ENCODE assay signal across 32 cellular contexts in genomic region chr20:50668798-50669197, GRCh38. TPM values are rescaled to one million over a fixed set of nuclear protein-coding genes. Genes with fewer than 3 reads are reported as not detected.
"Had no signal": no experiment of that assay in that cellular context is flagged by ENCODE, and none has a peak within 500 bp of the region (broad histone marks: within the 10 kb centered on the region; RNA-seq: fewer than 3 reads in every experiment).

No MANE protein-coding gene starts in this region.

- H3K27ac Mint-ChIP-seq: activated naive CD4-positive, alpha-beta T cell treated with anti-CD3 and anti-CD28 coated beads for 36 hours; activated naive CD8-positive, alpha-beta T cell treated with anti-CD3 and anti-CD28 coated beads for 36 hours; activated T-helper 1 cell treated with anti-CD3 and anti-CD28 coated beads, Interleukin-12 subunit alpha, Interleukin-12 subunit beta, Interleukin-2, Interleukin-4 antibody, amounts not matched to agents 30 ng/mL and 10 ng/mL and 1 ng/mL, durations not matched to agents 14 hours and 24 hours and 36 hours; effector memory CD8-positive, alpha-beta T cell; naive thymus-derived CD4-positive, alpha-beta T cell; stimulated activated naive B cell treated with anti-CD40 and anti-IgM and Interleukin-4, amounts not matched to agents 10 μg/mL and 1 μg/mL and 100 μg/mL, for 72 hours; T-cell; T-helper 2 cell treated with Interferon-gamma antibody and Interleukin-4, amounts not matched to agents 5 μg/mL and 100 μg/mL, for 36 hours had no signal

- H3K36me3 ChIP-seq: adrenal gland, gastrocnemius medialis, right atrium auricular region, stomach, tibial artery had no signal

- H3K27ac ChIP-seq: hepatocyte, right atrium auricular region, tibial artery, VCaP had no signal

- H2AFZ ChIP-seq: hepatocyte had no signal

- H3K79me2 ChIP-seq: hepatocyte had no signal

- H3K4me2 ChIP-seq: hepatocyte had no signal

- DNase-seq: activated CD4-positive, alpha-beta T cell treated with anti-CD3 and anti-CD28 coated beads for 48 hours; activated CD4-positive, alpha-beta T cell treated with anti-CD3 and anti-CD28 coated beads, Interleukin-2, amount 50 U/mL, for 48 hours; activated CD8-positive, alpha-beta memory T cell treated with anti-CD3 and anti-CD28 coated beads for 24 hours; activated effector memory CD4-positive, alpha-beta T cell treated with anti-CD3 and anti-CD28 coated beads, Interleukin-2, amount 50 U/mL, for 16 hours; activated naive CD4-positive, alpha-beta T cell treated with anti-CD3 and anti-CD28 coated beads for 36 hours; activated naive CD8-positive, alpha-beta T cell treated with anti-CD3 and anti-CD28 coated beads for 36 hours; adrenal gland; aorta; cortex of kidney; effector memory CD8-positive, alpha-beta T cell; erythroblast; gastrocnemius medialis; glutamatergic neuron; islet precursor cell; left colon; midbrain; naive thymus-derived CD4-positive, alpha-beta T cell; stimulated activated CD4-positive, alpha-beta T cell treated with anti-CD3 and anti-CD28 coated beads, Interleukin-15, amount 100 ng/mL, for 24 hours; stimulated activated CD4-positive, alpha-beta T cell treated with anti-CD3 and anti-CD28 coated beads, Interleukin-2, amount 100 ng/mL, for 24 hours; stimulated activated naive B cell treated with anti-CD40 and anti-IgM and Interleukin-4, amounts not matched to agents 10 μg/mL and 1 μg/mL and 100 μg/mL, for 72 hours; stomach; T-cell; tibial artery had no signal

- H3K4me3 ChIP-seq: adrenal gland, gastrocnemius medialis, hepatocyte, right atrium auricular region, stomach, tibial artery had no signal

- H3K4me3 Mint-ChIP-seq: activated naive CD4-positive, alpha-beta T cell treated with anti-CD3 and anti-CD28 coated beads for 36 hours; activated naive CD8-positive, alpha-beta T cell treated with anti-CD3 and anti-CD28 coated beads for 36 hours; activated T-helper 1 cell treated with anti-CD3 and anti-CD28 coated beads, Interleukin-12 subunit alpha, Interleukin-12 subunit beta, Interleukin-2, Interleukin-4 antibody, amounts not matched to agents 30 ng/mL and 10 ng/mL and 1 ng/mL, durations not matched to agents 14 hours and 24 hours and 36 hours; brain; effector memory CD8-positive, alpha-beta T cell; naive thymus-derived CD4-positive, alpha-beta T cell; neural crest cell; stimulated activated naive B cell treated with anti-CD40 and anti-IgM and Interleukin-4, amounts not matched to agents 10 μg/mL and 1 μg/mL and 100 μg/mL, for 72 hours; T-cell; T-helper 2 cell treated with Interferon-gamma antibody and Interleukin-4, amounts not matched to agents 5 μg/mL and 100 μg/mL, for 36 hours had no signal

- H3K9me3 ChIP-seq: adrenal gland, gastrocnemius medialis, right atrium auricular region, stomach, tibial artery had no signal

- H3K27me3 ChIP-seq: adrenal gland, gastrocnemius medialis, hepatocyte, right atrium auricular region, stomach, tibial artery had no signal

- ATAC-seq: activated CD4-positive, CD25-positive, alpha-beta regulatory T cell treated with anti-CD3 and anti-CD28 coated beads, Interleukin-2, amount 50 U/mL, for 24 hours; effector memory CD8-positive, alpha-beta T cell; gastrocnemius medialis; left colon; naive thymus-derived CD4-positive, alpha-beta T cell; stimulated activated naive B cell treated with anti-CD40 and anti-IgM and Interleukin-4, amounts not matched to agents 10 μg/mL and 1 μg/mL and 100 μg/mL, for 72 hours; T-cell had no signal

- H3K9me3 Mint-ChIP-seq: activated naive CD4-positive, alpha-beta T cell treated with anti-CD3 and anti-CD28 coated beads for 36 hours; activated naive CD8-positive, alpha-beta T cell treated with anti-CD3 and anti-CD28 coated beads for 36 hours; activated T-helper 1 cell treated with anti-CD3 and anti-CD28 coated beads, Interleukin-12 subunit alpha, Interleukin-12 subunit beta, Interleukin-2, Interleukin-4 antibody, amounts not matched to agents 30 ng/mL and 10 ng/mL and 1 ng/mL, durations not matched to agents 14 hours and 24 hours and 36 hours; effector memory CD8-positive, alpha-beta T cell; naive thymus-derived CD4-positive, alpha-beta T cell; neural crest cell; stimulated activated naive B cell treated with anti-CD40 and anti-IgM and Interleukin-4, amounts not matched to agents 10 μg/mL and 1 μg/mL and 100 μg/mL, for 72 hours; T-cell; T-helper 2 cell treated with Interferon-gamma antibody and Interleukin-4, amounts not matched to agents 5 μg/mL and 100 μg/mL, for 36 hours had no signal

- H3K27me3 Mint-ChIP-seq: activated naive CD8-positive, alpha-beta T cell treated with anti-CD3 and anti-CD28 coated beads for 36 hours had no signal

- H3K36me3 Mint-ChIP-seq: activated naive CD8-positive, alpha-beta T cell treated with anti-CD3 and anti-CD28 coated beads for 36 hours; brain; naive thymus-derived CD4-positive, alpha-beta T cell; stimulated activated naive B cell treated with anti-CD40 and anti-IgM and Interleukin-4, amounts not matched to agents 10 μg/mL and 1 μg/mL and 100 μg/mL, for 72 hours; T-cell had no signal

- H3K4me1 ChIP-seq: tibial artery had no signal

- H3K4me1 Mint-ChIP-seq: activated naive CD8-positive, alpha-beta T cell treated with anti-CD3 and anti-CD28 coated beads for 36 hours; naive thymus-derived CD4-positive, alpha-beta T cell; stimulated activated naive B cell treated with anti-CD40 and anti-IgM and Interleukin-4, amounts not matched to agents 10 μg/mL and 1 μg/mL and 100 μg/mL, for 72 hours; T-cell had no signal

RNA-seq across cellular contexts. Expression of gene RIPOR3, which starts 22.5 kb away (rescaled TPM):
- total RNA-seq: activated naive CD4-positive, alpha-beta T cell treated with anti-CD3 and anti-CD28 coated beads for 36 hours; activated naive CD8-positive, alpha-beta T cell treated with anti-CD3 and anti-CD28 coated beads for 36 hours; activated T-helper 1 cell treated with anti-CD3 and anti-CD28 coated beads, Interleukin-12 subunit alpha, Interleukin-12 subunit beta, Interleukin-2, Interleukin-4 antibody, amounts not matched to agents 30 ng/mL and 10 ng/mL and 1 ng/mL, durations not matched to agents 14 hours and 24 hours and 36 hours; pulmonary artery endothelial cell had no signal
